1 cellular context compared by ENCODE assay signal in genomic region chr6:28266962-28267694, GRCh38.
TF ChIP-seq lines count a peak whose summit lies in the region.

TSS of gene ZSCAN26 (plus strand) at chr6:28267143. CDS start at chr6:28271920, 4,777 bp downstream.

TF ChIP-seq in K562, 482 proteins besides CTCF, POLR2A, EP300 and RAD21 (continued from another document and continues in another):
- TF ChIP-seq ZNF311 (CRISPR knock-in tag; IDR thresholded peaks at IDR 0.05) (no peak), HMG20A (CRISPR knock-in tag; conservative IDR thresholded peaks at IDR 0.05) (no peak), ZNF583 (CRISPR knock-in tag; IDR thresholded peaks at IDR 0.05) (peak; percentile 82; the same call in 1 of the 2 replicates), CCAR2 (IDR thresholded peaks at IDR 0.05; ENCODE audit: low read depth, low read length) (no peak), TCF7L2 (IDR thresholded peaks at IDR 0.05; ENCODE audit: low read depth, low read length) (no peak), RBM14 (IDR thresholded peaks at IDR 0.05; ENCODE audit: borderline replicate concordance, insufficient read depth, low read depth, low read length) (no peak), ZBTB26 (CRISPR knock-in tag; IDR thresholded peaks at IDR 0.05) (peak; percentile 87; the same call in 1 of the 2 replicates), ETV6 (IDR thresholded peaks at IDR 0.05; ENCODE audit: borderline replicate concordance in 1 of 2, low read depth in 2 of 2, low read length in 1 of 2) (no peak), ETV6 (CRISPR knock-in tag; IDR thresholded peaks at IDR 0.05; ENCODE audit: borderline replicate concordance) (no peak), POLR2B (IDR thresholded peaks at IDR 0.05; ENCODE audit: low read depth, partially characterized antibody) (peak; percentile 87), SNAPC5 (CRISPR knock-in tag; IDR thresholded peaks at IDR 0.05) (no peak), HMG20B (CRISPR knock-in tag; IDR thresholded peaks at IDR 0.05) (no peak), ZBTB12 (CRISPR knock-in tag; IDR thresholded peaks at IDR 0.05) (no peak; the same call in 1 of the 2 replicates), RHOXF2B (CRISPR knock-in tag; conservative IDR thresholded peaks at IDR 0.05) (no peak), MYNN (IDR thresholded peaks at IDR 0.05) (0 out of 2 replicates have a peak, but pooled peaks have one; percentile 38), MYNN (CRISPR knock-in tag; IDR thresholded peaks at IDR 0.05) (no peak), TSHZ1 (CRISPR knock-in tag; IDR thresholded peaks at IDR 0.05) (no peak), HNRNPUL1 (IDR thresholded peaks at IDR 0.05; ENCODE audit: low read length) (no peak), NR1H2 (CRISPR knock-in tag; IDR thresholded peaks at IDR 0.05) (no peak), TRIM25 (IDR thresholded peaks at IDR 0.05; ENCODE audit: borderline replicate concordance) (0 out of 2 replicates have a peak, but pooled peaks have one; percentile 85), ZBTB9 (CRISPR knock-in tag; IDR thresholded peaks at IDR 0.05) (peak; percentile 83), BHLHE40 (IDR thresholded peaks at IDR 0.05; ENCODE audit: low read length) (no peak), SMARCA4 (IDR thresholded peaks at IDR 0.05) (no peak), ZNF77 (CRISPR knock-in tag; IDR thresholded peaks at IDR 0.05) (no peak), ETS1 (conservative IDR thresholded peaks at IDR 0.05; ENCODE audit: control insufficient read depth, low read depth, low read length) (no peak), SIN3B (IDR thresholded peaks at IDR 0.05; ENCODE audit: low read depth) (0 out of 2 replicates have a peak, but pooled peaks have one; percentile 69), ADNP (tag; IDR thresholded peaks at IDR 0.05) (no peak), EHMT2 (IDR thresholded peaks at IDR 0.05) (peak; percentile 40; the same call in 1 of the 2 replicates), ATF2 (CRISPR knock-in tag; IDR thresholded peaks at IDR 0.05) (no peak), ID3 (CRISPR knock-in tag; IDR thresholded peaks at IDR 0.05) (no peak), ID3 (tag; IDR thresholded peaks at IDR 0.05) (peak; percentile 75; the same call in 1 of the 2 replicates), FOXA3 (CRISPR knock-in tag; conservative IDR thresholded peaks at IDR 0.05 in 1 of 2, IDR thresholded peaks at IDR 0.05 in 1 of 2) (no peak), MAFK (IDR thresholded peaks at IDR 0.05; ENCODE audit: low read length) (no peak), CREB1 (IDR thresholded peaks at IDR 0.05) (0 out of 2 replicates have a peak, but pooled peaks have one; percentile 13), CREB1 (CRISPR knock-in tag; IDR thresholded peaks at IDR 0.05) (peak; percentile 46; the same call in 1 of the 2 replicates), CBX2 (IDR thresholded peaks at IDR 0.05; ENCODE audit: insufficient read depth, low read length, poor library complexity, severe bottlenecking) (no peak), MCM3 (IDR thresholded peaks at IDR 0.05) (no peak), ZNF124 (CRISPR knock-in tag; IDR thresholded peaks at IDR 0.05) (no peak), YBX1 (IDR thresholded peaks at IDR 0.05) (no peak), FOXJ3 (CRISPR knock-in tag; IDR thresholded peaks at IDR 0.05) (no peak), SRSF1 (IDR thresholded peaks at IDR 0.05; ENCODE audit: low read depth, low read length) (no peak), ZFPM2 (CRISPR knock-in tag; IDR thresholded peaks at IDR 0.05) (no peak), ZNF232 (CRISPR knock-in tag; IDR thresholded peaks at IDR 0.05) (no peak), ZNF79 (CRISPR knock-in tag; IDR thresholded peaks at IDR 0.05; ENCODE audit: low read depth) (no peak)
- TF ChIP-seq, protein P1, sequence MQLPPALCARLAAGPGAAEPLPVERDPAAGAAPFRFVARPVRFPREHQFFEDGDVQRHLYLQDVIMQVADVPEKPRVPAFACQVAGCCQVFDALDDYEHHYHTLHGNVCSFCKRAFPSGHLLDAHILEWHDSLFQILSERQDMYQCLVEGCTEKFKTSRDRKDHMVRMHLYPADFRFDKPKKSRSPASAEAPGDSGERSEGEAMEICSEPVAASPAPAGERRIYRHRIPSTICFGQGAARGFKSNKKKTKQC (CRISPR knock-in tag; IDR thresholded peaks at IDR 0.05), result no peak; the same call in 1 of the 2 replicates
- TF ChIP-seq, protein P2, sequence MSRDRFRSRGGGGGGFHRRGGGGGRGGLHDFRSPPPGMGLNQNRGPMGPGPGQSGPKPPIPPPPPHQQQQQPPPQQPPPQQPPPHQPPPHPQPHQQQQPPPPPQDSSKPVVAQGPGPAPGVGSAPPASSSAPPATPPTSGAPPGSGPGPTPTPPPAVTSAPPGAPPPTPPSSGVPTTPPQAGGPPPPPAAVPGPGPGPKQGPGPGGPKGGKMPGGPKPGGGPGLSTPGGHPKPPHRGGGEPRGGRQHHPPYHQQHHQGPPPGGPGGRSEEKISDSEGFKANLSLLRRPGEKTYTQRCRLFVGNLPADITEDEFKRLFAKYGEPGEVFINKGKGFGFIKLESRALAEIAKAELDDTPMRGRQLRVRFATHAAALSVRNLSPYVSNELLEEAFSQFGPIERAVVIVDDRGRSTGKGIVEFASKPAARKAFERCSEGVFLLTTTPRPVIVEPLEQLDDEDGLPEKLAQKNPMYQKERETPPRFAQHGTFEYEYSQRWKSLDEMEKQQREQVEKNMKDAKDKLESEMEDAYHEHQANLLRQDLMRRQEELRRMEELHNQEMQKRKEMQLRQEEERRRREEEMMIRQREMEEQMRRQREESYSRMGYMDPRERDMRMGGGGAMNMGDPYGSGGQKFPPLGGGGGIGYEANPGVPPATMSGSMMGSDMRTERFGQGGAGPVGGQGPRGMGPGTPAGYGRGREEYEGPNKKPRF (IDR thresholded peaks at IDR 0.05; ENCODE audit: low read depth, low read length), result no peak
- TF ChIP-seq, protein P3, sequence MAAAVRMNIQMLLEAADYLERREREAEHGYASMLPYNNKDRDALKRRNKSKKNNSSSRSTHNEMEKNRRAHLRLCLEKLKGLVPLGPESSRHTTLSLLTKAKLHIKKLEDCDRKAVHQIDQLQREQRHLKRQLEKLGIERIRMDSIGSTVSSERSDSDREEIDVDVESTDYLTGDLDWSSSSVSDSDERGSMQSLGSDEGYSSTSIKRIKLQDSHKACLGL (CRISPR knock-in tag; IDR thresholded peaks at IDR 0.05; ENCODE audit: borderline replicate concordance, poor library complexity, severe bottlenecking), result no peak
